ENCODE assay signal across 8 cellular contexts in the genomic region with DNA sequence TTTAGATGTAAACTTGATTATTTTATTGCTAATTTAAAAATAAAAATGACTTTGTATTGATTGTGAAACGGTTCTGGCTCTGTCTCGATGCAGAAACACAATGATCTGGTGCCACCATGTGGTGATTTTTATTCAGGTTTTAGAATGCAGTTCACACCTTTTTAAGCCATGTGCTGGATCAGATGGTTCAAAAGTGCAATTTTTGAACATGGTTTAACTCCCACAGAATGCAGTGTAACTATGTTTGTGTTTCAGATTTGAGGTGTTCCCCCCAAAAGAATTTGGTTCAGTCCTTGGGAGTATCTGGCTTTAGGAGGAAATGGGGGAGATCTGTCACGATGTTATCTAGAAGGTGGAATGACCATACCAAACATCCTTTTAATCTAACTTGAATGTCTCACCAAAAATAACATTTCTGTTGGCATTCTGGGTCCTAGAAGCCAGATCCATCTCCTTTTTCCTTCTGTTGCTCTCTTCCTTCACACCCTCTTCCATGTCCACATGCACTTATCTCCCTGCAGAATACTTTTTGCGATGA. TPM values are rescaled to one million over a fixed set of nuclear protein-coding genes. Genes with fewer than 3 reads are reported as not detected.
A peak's percentile ranks its signal among the peaks of the same experiment; 100 is the strongest.
DNase-seq lines count a peak whose midpoint lies in the region; ATAC-seq and TF ChIP-seq lines count a peak whose summit lies in the region.

No MANE protein-coding gene starts in this region.

- no peaks in the 10 kb centered on the region for H3K27me3 Mint-ChIP-seq in stimulated activated naive CD8-positive, alpha-beta T cell treated with anti-CD3 and anti-CD28 coated beads, Interleukin-15, amount 100 ng/mL, for 72 hours

- POLR2A ChIA-PET in PC-9 (lab: Charles Lee; ENCODE audit: unreplicated experiment): no interaction called here

- no peak overlapping the region for H3K4me2 ChIP-seq in PC-9

- no TSS peak for BruUV-seq in PC-9 (replicated peaks; lab: Mats Ljungman, UMichigan)

- CTCF ChIA-PET in PC-9 (lab: Charles Lee): interaction anchor here (0.9 to 2.9 kb wide), 3 partner anchors 48 to 116 kb away, joined by 3 to 16 read pairs (median 4); a partner anchor contains a TSS

- H4K20me1 ChIP-seq in PC-9 (ENCODE audit: insufficient read depth): no peaks in the 10 kb centered on the region

- H3K27ac ChIP-seq in PC-9: no peak overlapping the region
- H3K27ac ChIP-seq in brain microvascular endothelial cell: no peak overlapping the region

- no peaks in the 10 kb centered on the region for H3K9me2 ChIP-seq in PC-9 (ENCODE audit: insufficient read depth)

- no peaks in the 10 kb centered on the region for H3K4me1 Mint-ChIP-seq in stimulated activated naive CD8-positive, alpha-beta T cell treated with anti-CD3 and anti-CD28 coated beads, Interleukin-15, amount 100 ng/mL, for 72 hours

- no peaks in the 10 kb centered on the region for H3K79me2 ChIP-seq in PC-9 (ENCODE audit: low read depth)

- H3F3A ChIP-seq in PC-9 (ENCODE audit: insufficient read depth, low read depth): peaks cover 43% of the 10 kb centered on the region

- H3K27ac Mint-ChIP-seq in stimulated activated naive CD8-positive, alpha-beta T cell treated with anti-CD3 and anti-CD28 coated beads, Interleukin-15, amount 100 ng/mL, for 72 hours: no peak overlapping the region

- peaks cover 25% of the 10 kb centered on the region for H3K4me1 ChIP-seq in PC-9 (replicated peaks; ENCODE audit: insufficient read depth)

- DNase-seq in activated effector memory CD4-positive, alpha-beta T cell treated with anti-CD3 and anti-CD28 coated beads, Interleukin-2, amount 50 U/mL, for 16 hours: peak; percentile 65
- no peak for DNase-seq in activated effector memory CD4-positive, alpha-beta T cell treated with Interleukin-2 at 50 U/mL for 16 hours
- DNase-seq in PC-9 (peak; percentile 39 to 48), brain microvascular endothelial cell (peak; percentile 58), kidney epithelial cell (ENCODE audit: low read depth) (no peak)
- DNase-seq in stimulated activated naive CD8-positive, alpha-beta T cell treated with anti-CD3 and anti-CD28 coated beads, Interleukin-15, amount 100 ng/mL, for 72 hours: peak; percentile 20 to 41

- no peak overlapping the region for H3K4me3 ChIP-seq in PC-9
- H3K4me3 ChIP-seq in brain microvascular endothelial cell (ENCODE audit: low read depth, low read length): no peak overlapping the region
- no peak overlapping the region for H3K4me3 ChIP-seq in kidney epithelial cell (ENCODE audit: low read depth, low read length)

- no peak overlapping the region for H3K4me3 Mint-ChIP-seq in stimulated activated naive CD8-positive, alpha-beta T cell treated with anti-CD3 and anti-CD28 coated beads, Interleukin-15, amount 100 ng/mL, for 72 hours

- ATAC-seq in HG03378 (IDR thresholded peaks at IDR 0.05; ENCODE audit: unreplicated experiment) (peak; percentile 61), HG02970 (IDR thresholded peaks at IDR 0.05; ENCODE audit: low FRiP score, unreplicated experiment) (no peak)
- peak; percentile 74 for ATAC-seq in stimulated activated naive CD8-positive, alpha-beta T cell treated with anti-CD3 and anti-CD28 coated beads, Interleukin-15, amount 100 ng/mL, for 72 hours

- no peaks in the 10 kb centered on the region for H3K9me3 ChIP-seq in PC-9 (ENCODE audit: insufficient read depth, low read depth)

- H3K9me3 Mint-ChIP-seq in stimulated activated naive CD8-positive, alpha-beta T cell treated with anti-CD3 and anti-CD28 coated beads, Interleukin-15, amount 100 ng/mL, for 72 hours: no peaks in the 10 kb centered on the region

- intact Hi-C loops in PC-9 (cut with micrococcal nuclease; ENCODE audit: unreplicated experiment): loop anchor here (1.0 to 2.0 kb wide), 3 partner anchors 48 to 265 kb away; a partner anchor contains a TSS

- in situ Hi-C loops in brain microvascular endothelial cell (cut with HindIII; ENCODE audit: low pct_ligation_motif_present, low sequenced_read_pairs): no loop called here

- TF ChIP-seq CTCF in PC-9 (conservative IDR thresholded peaks at IDR 0.05) (peak; percentile 91), brain microvascular endothelial cell (IDR thresholded peaks at IDR 0.05; ENCODE audit: low read depth, low read length, missing control alignments) (peak; percentile 56), kidney epithelial cell (IDR thresholded peaks at IDR 0.05; ENCODE audit: insufficient read depth, low read length, poor library complexity, severe bottlenecking) (peak; percentile 56)

- H2AFZ ChIP-seq in PC-9: no peak overlapping the region

- H3K36me3 ChIP-seq in PC-9 (ENCODE audit: low read depth): peaks cover 3% of the 10 kb centered on the region; the same call in 1 of the 2 replicates
- peaks cover 31% of the 10 kb centered on the region for H3K36me3 ChIP-seq in brain microvascular endothelial cell (replicated peaks)
- peaks cover 5% of the 10 kb centered on the region for H3K36me3 ChIP-seq in kidney epithelial cell (ENCODE audit: control insufficient read depth, insufficient read depth, low read length)

- H3K27me3 ChIP-seq in PC-9 (ENCODE audit: insufficient read depth, low read depth): no peaks in the 10 kb centered on the region
- H3K27me3 ChIP-seq in brain microvascular endothelial cell (replicated peaks): no peaks in the 10 kb centered on the region
- H3K27me3 ChIP-seq in kidney epithelial cell (ENCODE audit: control insufficient read depth, insufficient read depth, low read length): no peaks in the 10 kb centered on the region

RNA-seq across cellular contexts. Expression of a gene that starts 7.9 kb away (rescaled TPM):
- total RNA-seq in PC-9 (2021): 64.7 and 82.0 TPM in 2 replicates
- total RNA-seq in kidney epithelial cell: 34.5 and 34.6 TPM in 2 replicates

RNA-seq across cellular contexts. Expression of a gene that starts 42.6 kb away (rescaled TPM):
- total RNA-seq in PC-9 (2021) (not detected in 2 replicates), kidney epithelial cell (not detected in 2 replicates)

RNA-seq across cellular contexts. Expression of a gene that starts 47.5 kb away (rescaled TPM):
- total RNA-seq in PC-9 (2021) (45.2 and 50.1 TPM in 2 replicates), kidney epithelial cell (64.0 and 73.5 TPM in 2 replicates)

Comparison
In these comparisons a context has a peak if more than half of its experiments do, and no peak if none do; other contexts are left out.
1. DNase-seq: peak in activated effector memory CD4-positive, alpha-beta T cell treated with anti-CD3 and anti-CD28 coated beads, Interleukin-2, amount 50 U/mL, for 16 hours (single experiment), PC-9 (2 of 2), brain microvascular endothelial cell (single experiment) and stimulated activated naive CD8-positive, alpha-beta T cell treated with anti-CD3 and anti-CD28 coated beads, Interleukin-15, amount 100 ng/mL, for 72 hours (2 of 2); none in activated effector memory CD4-positive, alpha-beta T cell treated with Interleukin-2 at 50 U/mL for 16 hours (single experiment) and kidney epithelial cell (single experiment).
2. Peak in every context shown above with its lines, with median percentiles within 50 percentile points of each other: CTCF ChIP-seq.